Comparison of ENCODE assay signal across 16 cellular contexts in genomic region chr17:60322056-60322387, GRCh38.
DNase-seq lines count a peak whose midpoint lies in the region; ATAC-seq, FAIRE-seq and TF ChIP-seq lines count a peak whose summit lies in the region.
"Had no signal": no experiment of that assay in that cellular context is flagged by ENCODE, and none has a peak within 500 bp of the region (broad histone marks: within the 10 kb centered on the region; RNA-seq: fewer than 3 reads in every experiment).

No MANE protein-coding gene starts in this region.

- H2AFZ ChIP-seq in PC-3 (ENCODE audit: low read length): no peak overlapping the region
- H2AFZ ChIP-seq in keratinocyte (ENCODE audit: control insufficient read depth, low read length): no peak overlapping the region
- H2AFZ ChIP-seq: GM23248 had no signal

- no peaks in the 10 kb centered on the region; the same call in 1 of the 2 replicates for H4K20me1 ChIP-seq in PC-3 (ENCODE audit: low read length)
- H4K20me1 ChIP-seq in keratinocyte (ENCODE audit: control insufficient read depth, extremely low read depth, insufficient read depth, low read length): no peaks in the 10 kb centered on the region

- no peak for TF ChIP-seq POLR2A in erythroblast (IDR thresholded peaks at IDR 0.05; ENCODE audit: low read length)

- H3K27ac ChIP-seq in PC-3 (ENCODE audit: low read length) (no peak overlapping the region), keratinocyte (ENCODE audit: control insufficient read depth, insufficient read depth, low read length) (peak overlapping the region; percentile 6), right atrium auricular region (no peak overlapping the region)
- H3K27ac ChIP-seq: GM23248 had no signal

- H3K9ac ChIP-seq in PC-3 (ENCODE audit: low read length) (no peak overlapping the region), keratinocyte (ENCODE audit: control insufficient read depth, extremely low read depth, insufficient read depth, low read length) (no peak overlapping the region)
- H3K9ac ChIP-seq: GM23248 had no signal

- H3K9me2 ChIP-seq in PC-3 (replicated peaks; ENCODE audit: low read length): no peaks in the 10 kb centered on the region

- dilution Hi-C loops in keratinocyte (cut with MboI; ENCODE audit: extremely low pct_ligation_motif_present, low sequenced_read_pairs): no loop called here

- H3K9me1 ChIP-seq in keratinocyte (ENCODE audit: control insufficient read depth, extremely low read depth, insufficient read depth, low read length): no peaks in the 10 kb centered on the region

- no peak overlapping the region for H3K4me2 ChIP-seq in PC-3 (ENCODE audit: low read length)
- H3K4me2 ChIP-seq in keratinocyte (ENCODE audit: control insufficient read depth, extremely low read depth, insufficient read depth, low read depth, low read length): no peak overlapping the region

- DNase-seq in PC-3: no peak
- DNase-seq in keratinocyte (ENCODE audit: low read depth, low spot score): no peak
- DNase-seq in erythroblast (lab: John Stamatoyannopoulos, UW): no peak
- DNase-seq in right atrium auricular region (ENCODE audit: low spot score): no peak
- no peak for DNase-seq in NCI-H2196 treated with DMSO at 0.1 percent for 48 hours (lab: John Stamatoyannopoulos, UW; ENCODE audit: unreplicated experiment)
- no peak for DNase-seq in GM10266 (ENCODE audit: extremely low spot score)
- DNase-seq: BE2C; C1 segment of cervical spinal cord; CD4-positive, CD25-positive, alpha-beta regulatory T cell; CD8-positive, alpha-beta memory T cell; COR-L47; HCEC 1CT; KG1 had no signal

- H3K4me3 ChIP-seq in GM08714 (ENCODE audit: low read length) (peak overlapping the region; percentile 25; the same call in 1 of the 2 replicates), PC-3 (ENCODE audit: low read length) (no peak overlapping the region), keratinocyte (ENCODE audit: control insufficient read depth in 2 of 3, extremely low read depth in 1 of 3, insufficient read depth in 2 of 3, low read depth in 1 of 3, low read length in 3 of 3) (no peak overlapping the region), right atrium auricular region (no peak overlapping the region)
- H3K4me3 ChIP-seq: GM23248 had no signal

- POLR2A ChIA-PET in PC-3 (lab: Charles Lee; ENCODE audit: unreplicated experiment): no interaction called here

- H3K4me1 ChIP-seq in PC-3 (ENCODE audit: insufficient read depth, low read length) (peaks cover 9% of the 10 kb centered on the region; the same call in 1 of the 2 replicates), keratinocyte (ENCODE audit: control insufficient read depth, extremely low read depth, insufficient read depth, low read length) (no peaks in the 10 kb centered on the region), right atrium auricular region (no peaks in the 10 kb centered on the region)

- no peak for FAIRE-seq in keratinocyte (lab: Jason Lieb, UNC)
- FAIRE-seq: D721Med had no signal

- peak; percentile 18; the same call in 1 of the 2 replicates for ATAC-seq in PC-3

- TF ChIP-seq CTCF in PC-3 (conservative IDR thresholded peaks at IDR 0.05; ENCODE audit: low read depth, low read length): no peak
- no peak for TF ChIP-seq CTCF in keratinocyte (optimal IDR thresholded peaks at IDR 0.05 in 1 of 3, IDR thresholded peaks at IDR 0.05 in 1 of 3, conservative IDR thresholded peaks at IDR 0.05 in 1 of 3; ENCODE audit: extremely low read depth in 1 of 3, insufficient read depth in 2 of 3, low read length in 3 of 3)
- no peak for TF ChIP-seq CTCF in right atrium auricular region (IDR thresholded peaks at IDR 0.05)
- no peak for TF ChIP-seq CTCF in GM10266 (IDR thresholded peaks at IDR 0.05; ENCODE audit: control insufficient read depth, insufficient read depth, low read depth, missing control alignments)

- H3K9me3 ChIP-seq in PC-3 (ENCODE audit: low read length): no peaks in the 10 kb centered on the region
- H3K9me3 ChIP-seq in keratinocyte (ENCODE audit: control insufficient read depth, low read depth, low read length): no peaks in the 10 kb centered on the region
- no peaks in the 10 kb centered on the region for H3K9me3 ChIP-seq in right atrium auricular region
- H3K9me3 ChIP-seq: BE2C had no signal

- intact Hi-C loops in PC-3 (cut with micrococcal nuclease): loop anchor here (5.0 kb wide), 2 partner anchors 50 to 70 kb away; partner anchors contain the start of gene USP32

- H3K79me2 ChIP-seq in PC-3 (ENCODE audit: low read length) (peaks cover 26% of the 10 kb centered on the region), keratinocyte (ENCODE audit: control insufficient read depth, insufficient read depth, low read length) (peaks cover 37% of the 10 kb centered on the region)

- CTCF ChIA-PET in PC-3 (lab: Charles Lee): no interaction called here

- no TSS peak for BruUV-seq in PC-3 (replicated peaks; lab: Mats Ljungman, UMichigan)

- H3K36me3 ChIP-seq in PC-3 (ENCODE audit: low read depth, low read length) (no peaks in the 10 kb centered on the region), keratinocyte (ENCODE audit: control insufficient read depth in 2 of 2, extremely low read depth in 1 of 2, insufficient read depth in 2 of 2, low read length in 2 of 2) (no peaks in the 10 kb centered on the region), right atrium auricular region (no peaks in the 10 kb centered on the region)
- H3K36me3 ChIP-seq: BE2C had no signal

- H3F3A ChIP-seq in PC-3 (ENCODE audit: low read length, unreplicated experiment): no peaks in the 10 kb centered on the region

- H3K27me3 ChIP-seq in PC-3 (ENCODE audit: low read length) (no peaks in the 10 kb centered on the region), keratinocyte (ENCODE audit: control insufficient read depth, extremely low read depth, insufficient read depth, low read length) (no peaks in the 10 kb centered on the region), right atrium auricular region (no peaks in the 10 kb centered on the region)
- H3K27me3 ChIP-seq: BE2C had no signal
